ENCODE assay signal across 8 cellular contexts in the genomic region with DNA sequence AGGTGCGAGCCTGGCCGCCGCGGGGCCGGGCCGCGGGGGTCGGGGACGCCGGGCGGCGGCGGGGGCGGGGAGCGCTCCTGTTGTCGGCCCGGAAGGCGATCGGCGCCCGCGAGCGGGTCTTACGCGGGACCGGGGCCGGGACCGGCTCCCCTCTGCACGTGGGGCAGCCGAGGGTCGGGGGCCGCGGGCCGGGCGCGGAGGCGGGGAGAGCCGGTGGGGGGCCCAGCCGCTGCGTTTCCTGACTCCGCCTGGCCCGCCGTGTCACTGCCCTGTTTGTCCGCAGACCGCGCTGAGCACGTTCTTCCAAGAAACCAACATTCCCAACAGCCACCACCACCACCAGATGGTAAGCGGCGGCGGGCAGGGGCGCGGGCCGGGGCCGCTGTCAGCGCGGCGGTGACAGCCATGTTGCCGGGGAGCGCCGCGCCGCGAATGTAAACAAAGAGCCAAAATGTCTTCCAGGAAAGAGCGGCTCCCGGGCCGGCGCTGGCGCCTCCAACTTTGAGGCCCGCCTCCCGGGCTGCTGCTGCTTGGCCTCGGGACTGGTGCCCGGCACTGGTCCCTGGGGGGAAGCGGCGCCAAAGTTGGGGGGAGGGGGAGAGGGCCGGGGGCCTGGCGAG. TPM values are rescaled to one million over a fixed set of nuclear protein-coding genes. Genes with fewer than 3 reads are reported as not detected.
A peak's percentile ranks its signal among the peaks of the same experiment; 100 is the strongest.
DNase-seq lines count a peak whose midpoint lies in the region; ATAC-seq and TF ChIP-seq lines count a peak whose summit lies in the region.

No MANE protein-coding gene starts in this region.

- no peak for ATAC-seq in GM18868 (IDR thresholded peaks at IDR 0.05; ENCODE audit: unreplicated experiment)

- H3K27ac ChIP-seq in temporal lobe (ENCODE audit: low read depth, low read length), result peak overlapping the region; percentile 74

- no peak for TF ChIP-seq EP300 in Ishikawa (IDR thresholded peaks at IDR 0.05; ENCODE audit: borderline replicate concordance)

- TF ChIP-seq RAD21 in Ishikawa (IDR thresholded peaks at IDR 0.05; ENCODE audit: low read depth), result no peak

- DNase-seq in D341Med (ENCODE audit: low spot score), result peak; percentile 89
- peak; percentile 73 for DNase-seq in activated CD4-positive, alpha-beta T cell treated with anti-CD3 and anti-CD28 coated beads for 48 hours
- peak; percentile 82 for DNase-seq in ecto neural progenitor cell (ENCODE audit: low spot score)
- peak; percentile 36 for DNase-seq in medulla oblongata (ENCODE audit: extremely low spot score)
- no peak for DNase-seq in NK-92 treated with Interleukin-12 subunit alpha and Interleukin-12 subunit beta, amount 100 ng/mL, for 24 hours (lab: John Stamatoyannopoulos, UW)

TF ChIP-seq in Ishikawa, 13 proteins besides CTCF, POLR2A, EP300 and RAD21:
- TF ChIP-seq TCF12 (IDR thresholded peaks at IDR 0.05; ENCODE audit: low read depth) (peak; percentile 26; the same call in 1 of the 2 replicates), YY1 (IDR thresholded peaks at IDR 0.05; ENCODE audit: low read depth) (peak; percentile 92), CREB1 (IDR thresholded peaks at IDR 0.05; ENCODE audit: low read depth) (no peak), TAF1 (IDR thresholded peaks at IDR 0.05; ENCODE audit: low read depth) (peak; percentile 46; the same call in 1 of the 2 replicates), FOXM1 (IDR thresholded peaks at IDR 0.05; ENCODE audit: borderline replicate concordance, low read depth) (no peak), ZBTB7A (IDR thresholded peaks at IDR 0.05; ENCODE audit: low read depth) (0 out of 2 replicates have a peak, but pooled peaks have one; percentile 31), EGR1 (IDR thresholded peaks at IDR 0.05) (no peak), CEBPB (IDR thresholded peaks at IDR 0.05) (no peak), NFIC (IDR thresholded peaks at IDR 0.05) (no peak), TEAD4 (IDR thresholded peaks at IDR 0.05) (peak; percentile 63; the same call in 1 of the 2 replicates)
- TF ChIP-seq, protein P1, sequence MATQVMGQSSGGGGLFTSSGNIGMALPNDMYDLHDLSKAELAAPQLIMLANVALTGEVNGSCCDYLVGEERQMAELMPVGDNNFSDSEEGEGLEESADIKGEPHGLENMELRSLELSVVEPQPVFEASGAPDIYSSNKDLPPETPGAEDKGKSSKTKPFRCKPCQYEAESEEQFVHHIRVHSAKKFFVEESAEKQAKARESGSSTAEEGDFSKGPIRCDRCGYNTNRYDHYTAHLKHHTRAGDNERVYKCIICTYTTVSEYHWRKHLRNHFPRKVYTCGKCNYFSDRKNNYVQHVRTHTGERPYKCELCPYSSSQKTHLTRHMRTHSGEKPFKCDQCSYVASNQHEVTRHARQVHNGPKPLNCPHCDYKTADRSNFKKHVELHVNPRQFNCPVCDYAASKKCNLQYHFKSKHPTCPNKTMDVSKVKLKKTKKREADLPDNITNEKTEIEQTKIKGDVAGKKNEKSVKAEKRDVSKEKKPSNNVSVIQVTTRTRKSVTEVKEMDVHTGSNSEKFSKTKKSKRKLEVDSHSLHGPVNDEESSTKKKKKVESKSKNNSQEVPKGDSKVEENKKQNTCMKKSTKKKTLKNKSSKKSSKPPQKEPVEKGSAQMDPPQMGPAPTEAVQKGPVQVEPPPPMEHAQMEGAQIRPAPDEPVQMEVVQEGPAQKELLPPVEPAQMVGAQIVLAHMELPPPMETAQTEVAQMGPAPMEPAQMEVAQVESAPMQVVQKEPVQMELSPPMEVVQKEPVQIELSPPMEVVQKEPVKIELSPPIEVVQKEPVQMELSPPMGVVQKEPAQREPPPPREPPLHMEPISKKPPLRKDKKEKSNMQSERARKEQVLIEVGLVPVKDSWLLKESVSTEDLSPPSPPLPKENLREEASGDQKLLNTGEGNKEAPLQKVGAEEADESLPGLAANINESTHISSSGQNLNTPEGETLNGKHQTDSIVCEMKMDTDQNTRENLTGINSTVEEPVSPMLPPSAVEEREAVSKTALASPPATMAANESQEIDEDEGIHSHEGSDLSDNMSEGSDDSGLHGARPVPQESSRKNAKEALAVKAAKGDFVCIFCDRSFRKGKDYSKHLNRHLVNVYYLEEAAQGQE (IDR thresholded peaks at IDR 0.05; ENCODE audit: low read depth), result no peak
- TF ChIP-seq, protein P2, sequence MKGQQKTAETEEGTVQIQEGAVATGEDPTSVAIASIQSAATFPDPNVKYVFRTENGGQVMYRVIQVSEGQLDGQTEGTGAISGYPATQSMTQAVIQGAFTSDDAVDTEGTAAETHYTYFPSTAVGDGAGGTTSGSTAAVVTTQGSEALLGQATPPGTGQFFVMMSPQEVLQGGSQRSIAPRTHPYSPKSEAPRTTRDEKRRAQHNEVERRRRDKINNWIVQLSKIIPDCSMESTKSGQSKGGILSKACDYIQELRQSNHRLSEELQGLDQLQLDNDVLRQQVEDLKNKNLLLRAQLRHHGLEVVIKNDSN (IDR thresholded peaks at IDR 0.05), result no peak
- TF ChIP-seq, protein P3, sequence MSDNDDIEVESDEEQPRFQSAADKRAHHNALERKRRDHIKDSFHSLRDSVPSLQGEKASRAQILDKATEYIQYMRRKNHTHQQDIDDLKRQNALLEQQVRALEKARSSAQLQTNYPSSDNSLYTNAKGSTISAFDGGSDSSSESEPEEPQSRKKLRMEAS (IDR thresholded peaks at IDR 0.05), result peak; percentile 81

RNA-seq across cellular contexts. Expression of a gene that starts 0.6 kb away (rescaled TPM):
- total RNA-seq in temporal lobe, result 4.4 TPM

RNA-seq across cellular contexts. Expression of a gene that starts 25.4 kb away (rescaled TPM):
- total RNA-seq in temporal lobe, result 23.1 TPM

RNA-seq across cellular contexts. Expression of a gene that starts 42.3 kb away (rescaled TPM):
- 5.2 TPM for total RNA-seq in temporal lobe
